Comparison of ENCODE assay signal across 1 cellular context in genomic region chr6:27293436-27294152, GRCh38.
TF ChIP-seq lines count a peak whose summit lies in the region.

No MANE protein-coding gene starts in this region.

TF ChIP-seq in H1, 55 proteins besides CTCF, POLR2A, EP300 and RAD21:
- TF ChIP-seq MAFK (IDR thresholded peaks at IDR 0.05; ENCODE audit: low read depth, low read length) = peak; percentile 68; the same call in 1 of the 2 replicates
- TF ChIP-seq POU5F1 (IDR thresholded peaks at IDR 0.05; ENCODE audit: low read depth, low read length) = 0 out of 2 replicates have a peak, but pooled peaks have one; percentile 60
- no peak for TF ChIP-seq CHD2 (IDR thresholded peaks at IDR 0.05; ENCODE audit: low read length)
- TF ChIP-seq TAF7 (optimal IDR thresholded peaks at IDR 0.05; ENCODE audit: borderline replicate concordance, low read depth, low read length) = peak; percentile 43
- peak; percentile 100 for TF ChIP-seq TBP (IDR thresholded peaks at IDR 0.05; ENCODE audit: low read depth, low read length)
- TF ChIP-seq SUZ12 (IDR thresholded peaks at IDR 0.05; ENCODE audit: low read length) = no peak
- peak; percentile 80 for TF ChIP-seq TEAD4 (IDR thresholded peaks at IDR 0.05; ENCODE audit: low read depth, low read length)
- peak; percentile 54 for TF ChIP-seq NANOG (IDR thresholded peaks at IDR 0.05; ENCODE audit: insufficient read depth, low read depth, low read length, poor library complexity, severe bottlenecking)
- TF ChIP-seq CBX5 (IDR thresholded peaks at IDR 0.05; ENCODE audit: low read depth, low read length) = no peak
- no peak for TF ChIP-seq ASH2L (IDR thresholded peaks at IDR 0.05; ENCODE audit: low read length)
- TF ChIP-seq KDM5A (IDR thresholded peaks at IDR 0.05; ENCODE audit: low read length) = no peak
- peak; percentile 17; the same call in 1 of the 2 replicates for TF ChIP-seq NRF1 (IDR thresholded peaks at IDR 0.05; ENCODE audit: low read depth, low read length)
- TF ChIP-seq RFX5 (IDR thresholded peaks at IDR 0.05; ENCODE audit: borderline replicate concordance, low read depth, low read length) = no peak
- peak; percentile 60; the same call in 1 of the 2 replicates for TF ChIP-seq TCF12 (IDR thresholded peaks at IDR 0.05; ENCODE audit: low read depth, low read length)
- TF ChIP-seq ZNF274 (IDR thresholded peaks at IDR 0.05; ENCODE audit: borderline replicate concordance, extremely low read depth, low read length) = no peak
